ENCODE assay signal across 8 cellular contexts in genomic region chr12:98974767-98975381, GRCh38.
"Had no signal": no experiment of that assay in that cellular context is flagged by ENCODE, and none has a peak within 500 bp of the region (broad histone marks: within the 10 kb centered on the region; RNA-seq: fewer than 3 reads in every experiment).

No MANE protein-coding gene starts in this region.

- H3K4me1 Mint-ChIP-seq: IgD-negative memory B cell had no signal

- DNase-seq: IMR-90, KBM-7, KG1 had no signal

- ATAC-seq: K562 had no signal

- H3K9ac ChIP-seq: KMS-11 had no signal

- H3K4me3 ChIP-seq: K562 had no signal

- H3K4me2 ChIP-seq: KMS-11 had no signal

- H3K27ac ChIP-seq: HL-60, KMS-11 had no signal

- H3K4me3 Mint-ChIP-seq: IgD-negative memory B cell had no signal

- FAIRE-seq: HTR-8/SVneo, K562 had no signal

- H3K27me3 Mint-ChIP-seq: IgD-negative memory B cell had no signal

- H3K36me3 Mint-ChIP-seq: IgD-negative memory B cell had no signal
